In genomic region chr9:133944746-133945135, GRCh38 we compare ENCODE assay signal across 13 cellular contexts. TPM values are rescaled to one million over a fixed set of nuclear protein-coding genes. Genes with fewer than 3 reads are reported as not detected.
DNase-seq lines count a peak whose midpoint lies in the region; ATAC-seq and TF ChIP-seq lines count a peak whose summit lies in the region.
"Had no signal": no experiment of that assay in that cellular context is flagged by ENCODE, and none has a peak within 500 bp of the region (broad histone marks: within the 10 kb centered on the region; RNA-seq: fewer than 3 reads in every experiment).

No MANE protein-coding gene starts in this region.

- TF ChIP-seq CTCF in astrocyte of the cerebellum (IDR thresholded peaks at IDR 0.05; ENCODE audit: low read depth, low read length, missing control alignments) (no peak), neural progenitor cell (IDR thresholded peaks at IDR 0.05) (no peak), GM20000 (IDR thresholded peaks at IDR 0.05; ENCODE audit: extremely low read depth, missing control alignments) (no peak), Caco-2 (IDR thresholded peaks at IDR 0.05; ENCODE audit: insufficient read depth in 1 of 2, low read depth in 1 of 2, low read length in 1 of 2, severe bottlenecking in 1 of 2, unreplicated experiment in 1 of 2) (no peak)

- no peak overlapping the region for H3K27ac Mint-ChIP-seq in neural progenitor cell
- no peak overlapping the region for H3K27ac Mint-ChIP-seq in Caco-2 (ENCODE audit: unreplicated experiment)
- H3K27ac Mint-ChIP-seq: activated naive CD8-positive, alpha-beta T cell treated with anti-CD3 and anti-CD28 coated beads, Interleukin-2, amount 10 ng/mL, durations not matched to agents 7 days and 5 days; natural killer cell treated with Interleukin-12 subunit alpha and Interleukin-12 subunit beta and Interleukin-15 and Interleukin-18, amount 100 ng/mL, for 72 hours had no signal

- H2AFZ ChIP-seq in neural progenitor cell (replicated peaks): no peak overlapping the region

- ATAC-seq in left cardiac atrium (peak; percentile 56 to 74), HG03045 (IDR thresholded peaks at IDR 0.05; ENCODE audit: unreplicated experiment) (no peak)
- ATAC-seq: natural killer cell treated with Interleukin-12 subunit alpha and Interleukin-12 subunit beta and Interleukin-15 and Interleukin-18, amount 100 ng/mL, for 72 hours had no signal

- no peak overlapping the region for H3K27ac ChIP-seq in neural progenitor cell

- H3K9me3 Mint-ChIP-seq in neural progenitor cell: no peaks in the 10 kb centered on the region
- H3K9me3 Mint-ChIP-seq in Caco-2 (ENCODE audit: unreplicated experiment): no peaks in the 10 kb centered on the region
- H3K9me3 Mint-ChIP-seq: activated naive CD8-positive, alpha-beta T cell treated with anti-CD3 and anti-CD28 coated beads, Interleukin-2, amount 10 ng/mL, durations not matched to agents 7 days and 5 days; natural killer cell treated with Interleukin-12 subunit alpha and Interleukin-12 subunit beta and Interleukin-15 and Interleukin-18, amount 100 ng/mL, for 72 hours had no signal

- peaks cover 4% of the 10 kb centered on the region for H3K36me3 Mint-ChIP-seq in neural progenitor cell
- H3K36me3 Mint-ChIP-seq in Caco-2 (ENCODE audit: insufficient read depth, unreplicated experiment): peaks cover 27% of the 10 kb centered on the region
- H3K36me3 Mint-ChIP-seq: activated naive CD8-positive, alpha-beta T cell treated with anti-CD3 and anti-CD28 coated beads, Interleukin-2, amount 10 ng/mL, durations not matched to agents 7 days and 5 days; natural killer cell treated with Interleukin-12 subunit alpha and Interleukin-12 subunit beta and Interleukin-15 and Interleukin-18, amount 100 ng/mL, for 72 hours had no signal

- H3K4me1 Mint-ChIP-seq in neural progenitor cell: peaks cover 58% of the 10 kb centered on the region
- H3K4me1 Mint-ChIP-seq in Caco-2 (ENCODE audit: low read depth, unreplicated experiment): no peaks in the 10 kb centered on the region
- H3K4me1 Mint-ChIP-seq: activated naive CD8-positive, alpha-beta T cell treated with anti-CD3 and anti-CD28 coated beads, Interleukin-2, amount 10 ng/mL, durations not matched to agents 7 days and 5 days had no signal

- H3K4me2 ChIP-seq in skeletal muscle satellite cell (ENCODE audit: low read length): peak overlapping the region; percentile 33
- H3K4me2 ChIP-seq in neural progenitor cell: no peak overlapping the region

- no peaks in the 10 kb centered on the region for H3K36me3 ChIP-seq in skeletal muscle satellite cell (ENCODE audit: insufficient read depth, low read length)
- no peaks in the 10 kb centered on the region for H3K36me3 ChIP-seq in neural progenitor cell
- H3K36me3 ChIP-seq in Caco-2 (ENCODE audit: control insufficient read depth, insufficient read depth, low read length): peaks cover 1% of the 10 kb centered on the region

- in situ Hi-C loops in astrocyte of the cerebellum (cut with HindIII; ENCODE audit: low sequenced_read_pairs): no loop called here

- DNase-seq in M059J (ENCODE audit: low read depth) (peak; percentile 94), astrocyte of the cerebellum (ENCODE audit: low read depth) (peak; percentile 78), left cardiac atrium (peak; percentile 63), neural progenitor cell (ENCODE audit: low spot score) (no peak), GM20000 (ENCODE audit: low spot score) (no peak), Caco-2 (no peak)
- DNase-seq: activated CD4-positive, CD25-positive, alpha-beta regulatory T cell; activated naive CD8-positive, alpha-beta T cell treated with anti-CD3 and anti-CD28 coated beads, Interleukin-2, amount 10 ng/mL, durations not matched to agents 7 days and 5 days; glutamatergic neuron; NCI-H524 had no signal

- H3K79me2 ChIP-seq in neural progenitor cell (ENCODE audit: low read depth): peaks cover 94% of the 10 kb centered on the region

- intact Hi-C loops in left cardiac atrium (cut with DNase I) (no loop called here), Caco-2 (cut with micrococcal nuclease; ENCODE audit: unreplicated experiment) (no loop called here)

- H3K4me3 Mint-ChIP-seq in neural progenitor cell (no peak overlapping the region), Caco-2 (ENCODE audit: unreplicated experiment) (no peak overlapping the region)
- H3K4me3 Mint-ChIP-seq: activated naive CD8-positive, alpha-beta T cell treated with anti-CD3 and anti-CD28 coated beads, Interleukin-2, amount 10 ng/mL, durations not matched to agents 7 days and 5 days; natural killer cell treated with Interleukin-12 subunit alpha and Interleukin-12 subunit beta and Interleukin-15 and Interleukin-18, amount 100 ng/mL, for 72 hours had no signal

- CTCF ChIA-PET in Caco-2 (lab: Charles Lee): interaction anchor here (0.5 to 1.1 kb wide), 2 partner anchors 28 to 32 kb away, joined by 3 read pairs; no protein-coding TSS in a partner anchor

- H4K20me1 ChIP-seq in neural progenitor cell (ENCODE audit: low read depth): peaks cover 93% of the 10 kb centered on the region

- H3F3A ChIP-seq in neural progenitor cell (ENCODE audit: low read depth): peaks cover 19% of the 10 kb centered on the region

- peaks cover 20% of the 10 kb centered on the region for H3K4me1 ChIP-seq in skeletal muscle satellite cell (ENCODE audit: control insufficient read depth, insufficient read depth, low read length)
- peaks cover 37% of the 10 kb centered on the region for H3K4me1 ChIP-seq in neural progenitor cell
- H3K4me1 ChIP-seq in Caco-2: no peaks in the 10 kb centered on the region

- H3K4me3 ChIP-seq in astrocyte of the cerebellum (ENCODE audit: low read depth, low read length): no peak overlapping the region
- no peak overlapping the region for H3K4me3 ChIP-seq in skeletal muscle satellite cell (ENCODE audit: low read length)
- no peak overlapping the region for H3K4me3 ChIP-seq in neural progenitor cell
- no peak overlapping the region for H3K4me3 ChIP-seq in Caco-2 (ENCODE audit: low read depth, low read length)

- POLR2A ChIA-PET in Caco-2 (lab: Charles Lee): no interaction called here

- H3K27me3 ChIP-seq in skeletal muscle satellite cell (ENCODE audit: control insufficient read depth, insufficient read depth, low read length): no peaks in the 10 kb centered on the region
- no peaks in the 10 kb centered on the region for H3K27me3 ChIP-seq in neural progenitor cell
- no peaks in the 10 kb centered on the region for H3K27me3 ChIP-seq in Caco-2 (replicated peaks; ENCODE audit: control insufficient read depth, insufficient read depth, low read length)

- H3K27me3 Mint-ChIP-seq in neural progenitor cell (ENCODE audit: insufficient read depth, low read depth) (peaks cover 4% of the 10 kb centered on the region), Caco-2 (ENCODE audit: insufficient read depth, unreplicated experiment) (no peaks in the 10 kb centered on the region)
- H3K27me3 Mint-ChIP-seq: activated naive CD8-positive, alpha-beta T cell treated with anti-CD3 and anti-CD28 coated beads, Interleukin-2, amount 10 ng/mL, durations not matched to agents 7 days and 5 days; natural killer cell treated with Interleukin-12 subunit alpha and Interleukin-12 subunit beta and Interleukin-15 and Interleukin-18, amount 100 ng/mL, for 72 hours had no signal

- H3K9me3 ChIP-seq in skeletal muscle satellite cell (replicated peaks; ENCODE audit: low read length): no peaks in the 10 kb centered on the region
- no peaks in the 10 kb centered on the region for H3K9me3 ChIP-seq in neural progenitor cell (ENCODE audit: low read depth)
- no peaks in the 10 kb centered on the region for H3K9me3 ChIP-seq in Caco-2

- H3K9ac ChIP-seq in skeletal muscle satellite cell (ENCODE audit: low read depth, low read length): peak overlapping the region; percentile 16
- H3K9ac ChIP-seq in neural progenitor cell: no peak overlapping the region

- no TSS peak for BruUV-seq in Caco-2 (replicated peaks; lab: Mats Ljungman, UMichigan)

RNA-seq across cellular contexts. Expression of gene VAV2, which starts 47.4 kb away (rescaled TPM):
- 8.7 and 17.2 TPM in 2 replicates for total RNA-seq in M059J (2014; rRNA removed; shearing (Covaris generic))
- total RNA-seq in left cardiac atrium (1 to 10 TPM; 8.3 to 9.6 TPM), neural progenitor cell (ENCODE audit: low replicate concordance) (12.9 and 19.0 TPM in 2 replicates), Caco-2 (2022) (51.8 and 55.3 TPM in 2 replicates)
- 10.9 and 12.9 TPM in 2 replicates for total RNA-seq in skeletal muscle satellite cell (2012; rRNA removed)

Comparison
In these comparisons a context has a peak if more than half of its experiments do, and no peak if none do; other contexts are left out.
1. DNase-seq: peak in M059J (single experiment), astrocyte of the cerebellum (single experiment) and left cardiac atrium (single experiment); none in neural progenitor cell (single experiment), GM20000 (single experiment) and Caco-2 (0 of 2).